ENCODE assay signal across 8 cellular contexts in the genomic region with DNA sequence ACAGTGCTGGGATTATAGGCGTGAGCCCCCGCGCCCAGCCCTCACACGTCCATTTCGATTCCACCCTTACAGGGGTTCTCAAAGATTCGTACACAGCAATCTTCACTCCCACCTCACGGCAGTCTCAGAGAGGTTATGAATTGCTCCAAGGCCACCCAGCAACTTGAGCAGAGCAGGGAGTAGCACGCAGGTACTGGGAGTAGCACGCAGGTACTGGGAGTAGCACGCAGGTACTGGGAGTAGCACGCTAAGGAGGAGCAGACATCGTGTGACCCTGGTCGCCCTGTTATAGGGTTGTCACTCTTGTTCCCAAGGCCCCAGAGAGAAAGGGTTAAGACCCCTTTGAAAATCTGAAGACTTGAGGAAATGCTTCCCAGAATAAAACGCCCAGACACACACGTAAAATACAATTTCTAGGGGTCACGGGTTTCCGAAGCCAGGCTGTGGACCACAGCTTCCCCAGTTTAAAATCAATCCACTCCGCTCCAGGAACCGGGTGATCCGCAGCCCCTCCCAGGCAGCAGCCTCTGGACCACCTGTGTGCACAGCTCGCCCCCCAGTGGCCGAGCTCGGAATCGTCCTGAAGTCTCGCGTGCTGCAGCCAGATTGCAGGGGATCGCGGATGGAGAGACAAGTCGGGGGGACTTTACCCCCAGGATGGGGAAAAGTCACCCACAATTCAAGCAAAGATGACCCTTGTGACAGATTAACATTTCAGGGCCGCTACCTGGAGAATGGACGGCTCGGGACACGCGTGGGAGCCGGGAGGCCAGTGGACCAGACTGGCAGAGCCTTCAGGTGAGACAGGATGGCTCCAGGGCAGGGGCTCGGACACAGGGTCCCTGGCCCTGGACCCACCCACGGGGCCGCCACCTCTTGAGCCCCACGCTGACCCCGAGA.
DNase-seq lines count a peak whose midpoint lies in the region; ATAC-seq and TF ChIP-seq lines count a peak whose summit lies in the region.

No MANE protein-coding gene starts in this region.

- H4K20me1 ChIP-seq in OCI-LY1 (ENCODE audit: insufficient read depth, low read length), result no peaks in the 10 kb centered on the region

- peaks cover 10 to 34% (median 23%) of the 10 kb centered on the region in 4 donors for H3K4me1 Mint-ChIP-seq in naive thymus-derived CD8-positive, alpha-beta T cell
- peaks cover 68% of the 10 kb centered on the region for H3K4me1 Mint-ChIP-seq in stimulated activated memory B cell treated with anti-CD40 and anti-IgM and Interleukin-4, amounts not matched to agents 10 μg/mL and 1 μg/mL and 100 μg/mL, for 72 hours

- no peak overlapping the region for H3K4me3 ChIP-seq in OCI-LY1 (ENCODE audit: low read depth, low read length, poor library complexity, severe bottlenecking)

- H2AFZ ChIP-seq in OCI-LY1 (ENCODE audit: low read length), result no peak overlapping the region

- H3K9me2 ChIP-seq in OCI-LY1 (ENCODE audit: low read depth, low read length), result no peaks in the 10 kb centered on the region

- H3K27me3 ChIP-seq in OCI-LY1 (ENCODE audit: insufficient read depth, low read length), result no peaks in the 10 kb centered on the region; the same call in 1 of the 2 replicates

- peak; percentile 97 for TF ChIP-seq CTCF in OCI-LY1 (IDR thresholded peaks at IDR 0.05; ENCODE audit: low read length)

- H3K27ac Mint-ChIP-seq in naive thymus-derived CD8-positive, alpha-beta T cell, result no peak overlapping the region
- H3K27ac Mint-ChIP-seq in stimulated activated memory B cell treated with anti-CD40 and anti-IgM and Interleukin-4, amounts not matched to agents 10 μg/mL and 1 μg/mL and 100 μg/mL, for 72 hours, result peak overlapping the region; percentile 33

- no peak overlapping the region for H3K27ac ChIP-seq in OCI-LY1 (ENCODE audit: low read depth, low read length, poor library complexity, severe bottlenecking)

- ATAC-seq in esophagus mucosa, result peak; percentile 56
- ATAC-seq in naive thymus-derived CD8-positive, alpha-beta T cell, result peak; percentile 45 to 69
- ATAC-seq in stimulated activated memory B cell treated with anti-CD40 and anti-IgM and Interleukin-4, amounts not matched to agents 10 μg/mL and 1 μg/mL and 100 μg/mL, for 72 hours, result no peak
- ATAC-seq in GM21515 (IDR thresholded peaks at IDR 0.05; ENCODE audit: unreplicated experiment), result no peak

- H3K27me3 Mint-ChIP-seq in naive thymus-derived CD8-positive, alpha-beta T cell, result peaks cover 5 to 25% (median 9%) of the 10 kb centered on the region in 5 donors
- H3K27me3 Mint-ChIP-seq in stimulated activated memory B cell treated with anti-CD40 and anti-IgM and Interleukin-4, amounts not matched to agents 10 μg/mL and 1 μg/mL and 100 μg/mL, for 72 hours, result peaks cover 34% of the 10 kb centered on the region

- H3K4me2 ChIP-seq in OCI-LY1 (ENCODE audit: low read length), result no peak overlapping the region

- peak overlapping the region in 3 of 10 donors; percentile 16 to 60 (median 45) for H3K4me3 Mint-ChIP-seq in naive thymus-derived CD8-positive, alpha-beta T cell
- no peak overlapping the region for H3K4me3 Mint-ChIP-seq in stimulated activated memory B cell treated with anti-CD40 and anti-IgM and Interleukin-4, amounts not matched to agents 10 μg/mL and 1 μg/mL and 100 μg/mL, for 72 hours

- H3K79me2 ChIP-seq in OCI-LY1 (ENCODE audit: insufficient read depth, low read length), result no peaks in the 10 kb centered on the region

- no peaks in the 10 kb centered on the region for H3K36me3 Mint-ChIP-seq in naive thymus-derived CD8-positive, alpha-beta T cell
- no peaks in the 10 kb centered on the region for H3K36me3 Mint-ChIP-seq in stimulated activated memory B cell treated with anti-CD40 and anti-IgM and Interleukin-4, amounts not matched to agents 10 μg/mL and 1 μg/mL and 100 μg/mL, for 72 hours

- H3K9me3 ChIP-seq in OCI-LY1 (ENCODE audit: low read length), result no peaks in the 10 kb centered on the region

- H3K9ac ChIP-seq in OCI-LY1 (ENCODE audit: low read length), result no peak overlapping the region

- no peaks in the 10 kb centered on the region for H3F3A ChIP-seq in OCI-LY1 (ENCODE audit: insufficient read depth, low read length)

- peak; percentile 63 for DNase-seq in COLO829 (ENCODE audit: low spot score)
- DNase-seq in HuH-7 (ENCODE audit: low spot score), result peak; percentile 83
- DNase-seq in activated T-cell treated with anti-CD3 and anti-CD28 coated beads for 24 hours (ENCODE audit: low read depth), result peak; percentile 75
- DNase-seq in naive thymus-derived CD8-positive, alpha-beta T cell, result peak; percentile 60 to 85 (median 80)

- peaks cover 9% of the 10 kb centered on the region for H3K4me1 ChIP-seq in OCI-LY1 (ENCODE audit: insufficient read depth, low read length, severe bottlenecking)

- no peaks in the 10 kb centered on the region for H3K9me3 Mint-ChIP-seq in naive thymus-derived CD8-positive, alpha-beta T cell
- peaks cover 7% of the 10 kb centered on the region for H3K9me3 Mint-ChIP-seq in stimulated activated memory B cell treated with anti-CD40 and anti-IgM and Interleukin-4, amounts not matched to agents 10 μg/mL and 1 μg/mL and 100 μg/mL, for 72 hours

- H3K36me3 ChIP-seq in OCI-LY1 (ENCODE audit: insufficient read depth, low read length), result no peaks in the 10 kb centered on the region

- POLR2A ChIA-PET in naive thymus-derived CD8-positive, alpha-beta T cell (lab: Charles Lee), result no interaction called here

Comparison
In these comparisons a context has a peak if more than half of its experiments do, and no peak if none do; other contexts are left out.
1. ATAC-seq: peak in esophagus mucosa (single experiment) and naive thymus-derived CD8-positive, alpha-beta T cell (2 of 2); none in stimulated activated memory B cell treated with anti-CD40 and anti-IgM and Interleukin-4, amounts not matched to agents 10 μg/mL and 1 μg/mL and 100 μg/mL, for 72 hours (single experiment) and GM21515 (single experiment).
2. Peak in every context shown above with its lines, with median percentiles within 50 percentile points of each other: DNase-seq.